12 cellular contexts compared by ENCODE assay signal in the genomic region with DNA sequence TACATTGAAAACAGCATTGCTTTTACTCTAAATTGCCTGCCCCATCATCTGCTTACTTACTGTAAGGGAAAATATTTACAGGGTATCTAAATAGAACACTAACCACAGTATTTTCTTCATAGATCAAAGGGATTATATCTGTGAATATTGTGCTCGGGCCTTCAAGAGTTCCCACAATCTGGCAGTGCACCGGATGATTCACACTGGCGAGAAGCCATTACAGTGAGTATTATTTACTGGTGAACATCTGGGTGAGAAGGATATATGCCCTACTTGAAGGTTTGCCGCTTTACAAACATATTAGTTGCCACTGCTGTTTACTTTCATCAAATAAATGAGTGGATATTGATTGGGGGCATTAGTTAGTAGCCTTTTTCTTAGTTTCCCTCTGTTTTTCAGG. TPM values are rescaled to one million over a fixed set of nuclear protein-coding genes. Genes with fewer than 3 reads are reported as not detected.
A peak's percentile ranks its signal among the peaks of the same experiment; 100 is the strongest.
DNase-seq lines count a peak whose midpoint lies in the region; TF ChIP-seq lines count a peak whose summit lies in the region.
"Had no signal": no experiment of that assay in that cellular context is flagged by ENCODE, and none has a peak within 500 bp of the region (broad histone marks: within the 10 kb centered on the region; RNA-seq: fewer than 3 reads in every experiment).

No MANE protein-coding gene starts in this region.

- no peaks in the 10 kb centered on the region for H3K27me3 ChIP-seq in HAP-1 (ENCODE audit: low read depth)

- H3K36me3 ChIP-seq in HAP-1 (replicated peaks) = peaks cover 91% of the 10 kb centered on the region

- TF ChIP-seq CTCF in AG10803 (conservative IDR thresholded peaks at IDR 0.05; ENCODE audit: low read length) (no peak), epithelial cell of esophagus (IDR thresholded peaks at IDR 0.05; ENCODE audit: insufficient read depth, low read depth, low read length, missing control alignments) (no peak)

- H3K4me3 ChIP-seq in AG10803 (ENCODE audit: low read length) = no peak overlapping the region
- no peak overlapping the region for H3K4me3 ChIP-seq in epithelial cell of esophagus (ENCODE audit: low read length)
- H3K4me3 ChIP-seq in HAP-1 = no peak overlapping the region

- H3K4me1 ChIP-seq in HAP-1 = no peaks in the 10 kb centered on the region

- in situ Hi-C loops in HAP-1 (cut with MboI; ENCODE audit: low sequenced_read_pairs) = no loop called here

- peak; percentile 93 for DNase-seq in AG10803 (ENCODE audit: low read depth)
- peak; percentile 95 for DNase-seq in LHCN-M2 (ENCODE audit: low read depth)
- peak; percentile 74 for DNase-seq in epithelial cell of esophagus (ENCODE audit: low read depth)
- peak; percentile 90 for DNase-seq in myocyte (ENCODE audit: low read depth)
- no peak for DNase-seq in stimulated activated CD4-positive, alpha-beta T cell treated with anti-CD3 and anti-CD28 coated beads, Interleukin-4, amount 100 ng/mL, for 1 hour
- DNase-seq in activated CD8-positive, alpha-beta memory T cell treated with anti-CD3 and anti-CD28 coated beads, Interleukin-2, amount 50 U/mL, for 48 hours = no peak
- DNase-seq in DMS153 (lab: John Stamatoyannopoulos, UW) = no peak
- DNase-seq in HAP-1 (ENCODE audit: low spot score in 2 of 2) = no peak
- DNase-seq: NCI-H2107; stimulated activated CD4-positive, alpha-beta T cell treated with anti-CD3 and anti-CD28 coated beads, Interleukin-12 subunit alpha, Interleukin-12 subunit beta, amount 100 ng/mL, for 4 hours; stimulated activated naive CD4-positive, alpha-beta T cell; SW 1271 had no signal

- H3K9me3 ChIP-seq in HAP-1 = no peaks in the 10 kb centered on the region

RNA-seq across cellular contexts. Expression of gene CNTF, which starts 5.9 kb away (rescaled TPM):
- 1.3 and 2.6 TPM in 2 replicates for total RNA-seq in LHCN-M2 (2014; rRNA removed)
- polyA plus RNA-seq in LHCN-M2 (2012) = 0.39 TPM
- total RNA-seq in myocyte = 1.7 and 3.0 TPM in 2 replicates
- 1.9 TPM for polyA plus RNA-seq in myocyte (2012)

RNA-seq across cellular contexts. Expression of gene ZFP91, which starts 37.7 kb away (rescaled TPM):
- total RNA-seq in LHCN-M2 (2014; rRNA removed) = 75.2 and 87.9 TPM in 2 replicates
- polyA plus RNA-seq in LHCN-M2 (2012) = 29.0 TPM
- total RNA-seq in myocyte = 92.5 and 112 TPM in 2 replicates
- 38.7 TPM for polyA plus RNA-seq in myocyte (2012)

RNA-seq across cellular contexts. Expression of gene LPXN, which starts 40.9 kb away (rescaled TPM):
- total RNA-seq in LHCN-M2 (2014; rRNA removed) = 55.0 and 57.9 TPM in 2 replicates
- 31.1 TPM for polyA plus RNA-seq in LHCN-M2 (2012)
- 6.6 and 10.7 TPM in 2 replicates for total RNA-seq in myocyte
- polyA plus RNA-seq in myocyte (2012) = 5.6 TPM

Comparison
In these comparisons a context has a peak if more than half of its experiments do, and no peak if none do; other contexts are left out.
1. DNase-seq: peak in AG10803 (single experiment), LHCN-M2 (single experiment), epithelial cell of esophagus (single experiment) and myocyte (single experiment); none in stimulated activated CD4-positive, alpha-beta T cell treated with anti-CD3 and anti-CD28 coated beads, Interleukin-4, amount 100 ng/mL, for 1 hour (single experiment), activated CD8-positive, alpha-beta memory T cell treated with anti-CD3 and anti-CD28 coated beads, Interleukin-2, amount 50 U/mL, for 48 hours (single experiment), DMS153 (single experiment) and HAP-1 (0 of 2).